Comparison of ENCODE assay signal across 8 cellular contexts in genomic region chr4:104146048-104146447, GRCh38.
"Had no signal": no experiment of that assay in that cellular context is flagged by ENCODE, and none has a peak within 500 bp of the region (broad histone marks: within the 10 kb centered on the region; RNA-seq: fewer than 3 reads in every experiment).

No MANE protein-coding gene starts in this region.

- H3K36me3 ChIP-seq: HAP-1 had no signal

- H3K4me1 ChIP-seq: HAP-1 had no signal

- H3K9ac ChIP-seq: GM23248 had no signal

- H3K9me3 ChIP-seq: HAP-1 had no signal

- ATAC-seq: HCT116, HepG2 had no signal

- H3K27ac ChIP-seq: GM23248, HL-60 had no signal

- H2AFZ ChIP-seq: GM23248 had no signal

- H3K4me3 ChIP-seq: GM23248, HAP-1 had no signal

- FAIRE-seq: HepG2 had no signal

- DNase-seq: GM23248, GOT3, H7, HFFc6 had no signal
